In the genomic region with DNA sequence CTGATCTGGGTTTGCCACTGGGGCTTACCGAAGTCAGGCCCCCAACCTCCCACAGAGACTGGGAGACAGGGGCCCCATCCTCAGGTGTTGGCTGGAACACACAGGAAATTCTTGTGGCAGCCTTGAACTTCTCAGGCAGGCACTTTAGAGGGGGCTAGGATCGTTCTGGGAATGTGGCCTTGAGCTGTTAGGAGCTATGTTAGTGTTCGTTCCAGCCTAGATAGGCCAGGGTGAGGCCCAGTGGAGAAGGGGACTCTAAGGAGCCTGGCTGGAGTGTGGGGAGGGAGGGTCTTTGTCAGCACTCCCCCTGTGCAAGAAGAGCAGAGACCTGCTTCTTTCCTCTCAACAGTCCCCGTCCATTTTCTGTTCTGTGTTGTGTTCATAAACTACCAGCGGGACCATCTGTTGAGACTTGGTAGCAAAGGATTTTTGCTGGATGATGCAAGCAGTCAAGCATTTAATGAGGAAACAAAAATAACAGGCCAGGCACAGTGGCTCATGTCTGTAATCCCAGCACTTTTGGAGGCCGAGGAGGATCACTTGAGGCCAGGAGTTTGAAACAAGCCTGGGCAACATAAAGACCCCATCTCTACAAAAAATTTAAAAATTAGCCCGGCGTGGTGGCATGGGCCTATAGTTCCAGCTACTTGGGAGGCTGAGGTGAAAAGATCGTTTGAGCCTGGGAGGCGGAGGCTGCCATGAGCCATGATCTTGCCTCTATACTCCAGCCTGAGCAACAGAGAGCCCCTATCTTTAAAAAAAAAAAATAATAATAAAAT, we compare ENCODE assay signal across 1 cellular context.
TF ChIP-seq lines count a peak whose summit lies in the region.

No MANE protein-coding gene starts in this region.

TF ChIP-seq in SK-N-SH, 30 proteins besides CTCF, POLR2A, EP300 and RAD21 (continued from another document):
- TF ChIP-seq, protein P1, sequence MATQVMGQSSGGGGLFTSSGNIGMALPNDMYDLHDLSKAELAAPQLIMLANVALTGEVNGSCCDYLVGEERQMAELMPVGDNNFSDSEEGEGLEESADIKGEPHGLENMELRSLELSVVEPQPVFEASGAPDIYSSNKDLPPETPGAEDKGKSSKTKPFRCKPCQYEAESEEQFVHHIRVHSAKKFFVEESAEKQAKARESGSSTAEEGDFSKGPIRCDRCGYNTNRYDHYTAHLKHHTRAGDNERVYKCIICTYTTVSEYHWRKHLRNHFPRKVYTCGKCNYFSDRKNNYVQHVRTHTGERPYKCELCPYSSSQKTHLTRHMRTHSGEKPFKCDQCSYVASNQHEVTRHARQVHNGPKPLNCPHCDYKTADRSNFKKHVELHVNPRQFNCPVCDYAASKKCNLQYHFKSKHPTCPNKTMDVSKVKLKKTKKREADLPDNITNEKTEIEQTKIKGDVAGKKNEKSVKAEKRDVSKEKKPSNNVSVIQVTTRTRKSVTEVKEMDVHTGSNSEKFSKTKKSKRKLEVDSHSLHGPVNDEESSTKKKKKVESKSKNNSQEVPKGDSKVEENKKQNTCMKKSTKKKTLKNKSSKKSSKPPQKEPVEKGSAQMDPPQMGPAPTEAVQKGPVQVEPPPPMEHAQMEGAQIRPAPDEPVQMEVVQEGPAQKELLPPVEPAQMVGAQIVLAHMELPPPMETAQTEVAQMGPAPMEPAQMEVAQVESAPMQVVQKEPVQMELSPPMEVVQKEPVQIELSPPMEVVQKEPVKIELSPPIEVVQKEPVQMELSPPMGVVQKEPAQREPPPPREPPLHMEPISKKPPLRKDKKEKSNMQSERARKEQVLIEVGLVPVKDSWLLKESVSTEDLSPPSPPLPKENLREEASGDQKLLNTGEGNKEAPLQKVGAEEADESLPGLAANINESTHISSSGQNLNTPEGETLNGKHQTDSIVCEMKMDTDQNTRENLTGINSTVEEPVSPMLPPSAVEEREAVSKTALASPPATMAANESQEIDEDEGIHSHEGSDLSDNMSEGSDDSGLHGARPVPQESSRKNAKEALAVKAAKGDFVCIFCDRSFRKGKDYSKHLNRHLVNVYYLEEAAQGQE (IDR thresholded peaks at IDR 0.05; ENCODE audit: low read depth, low read length): no peak
- TF ChIP-seq YY1 (IDR thresholded peaks at IDR 0.05; ENCODE audit: low read depth): peak; percentile 53; the same call in 1 of the 2 replicates
- no peak for TF ChIP-seq FOXJ3 (CRISPR knock-in tag; IDR thresholded peaks at IDR 0.05)
- TF ChIP-seq RFX5 (IDR thresholded peaks at IDR 0.05; ENCODE audit: low read length): no peak
- TF ChIP-seq, protein P2, sequence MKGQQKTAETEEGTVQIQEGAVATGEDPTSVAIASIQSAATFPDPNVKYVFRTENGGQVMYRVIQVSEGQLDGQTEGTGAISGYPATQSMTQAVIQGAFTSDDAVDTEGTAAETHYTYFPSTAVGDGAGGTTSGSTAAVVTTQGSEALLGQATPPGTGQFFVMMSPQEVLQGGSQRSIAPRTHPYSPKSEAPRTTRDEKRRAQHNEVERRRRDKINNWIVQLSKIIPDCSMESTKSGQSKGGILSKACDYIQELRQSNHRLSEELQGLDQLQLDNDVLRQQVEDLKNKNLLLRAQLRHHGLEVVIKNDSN (IDR thresholded peaks at IDR 0.05; ENCODE audit: borderline replicate concordance, low read depth): no peak
- TF ChIP-seq POLR2AphosphoS5 (IDR thresholded peaks at IDR 0.05; ENCODE audit: low read depth, low read length): peak; percentile 58
- TF ChIP-seq, protein P3, sequence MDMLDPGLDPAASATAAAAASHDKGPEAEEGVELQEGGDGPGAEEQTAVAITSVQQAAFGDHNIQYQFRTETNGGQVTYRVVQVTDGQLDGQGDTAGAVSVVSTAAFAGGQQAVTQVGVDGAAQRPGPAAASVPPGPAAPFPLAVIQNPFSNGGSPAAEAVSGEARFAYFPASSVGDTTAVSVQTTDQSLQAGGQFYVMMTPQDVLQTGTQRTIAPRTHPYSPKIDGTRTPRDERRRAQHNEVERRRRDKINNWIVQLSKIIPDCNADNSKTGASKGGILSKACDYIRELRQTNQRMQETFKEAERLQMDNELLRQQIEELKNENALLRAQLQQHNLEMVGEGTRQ (IDR thresholded peaks at IDR 0.05; ENCODE audit: borderline replicate concordance, low read depth, low read length): no peak
- TF ChIP-seq FOSL2 (IDR thresholded peaks at IDR 0.05; ENCODE audit: borderline replicate concordance, low read depth): 0 out of 2 replicates have a peak, but pooled peaks have one; percentile 22
- TF ChIP-seq RXRA (IDR thresholded peaks at IDR 0.05; ENCODE audit: borderline replicate concordance, low read depth): no peak
- no peak for TF ChIP-seq MXI1 (IDR thresholded peaks at IDR 0.05; ENCODE audit: low read depth, low read length)
- TF ChIP-seq, protein P4, sequence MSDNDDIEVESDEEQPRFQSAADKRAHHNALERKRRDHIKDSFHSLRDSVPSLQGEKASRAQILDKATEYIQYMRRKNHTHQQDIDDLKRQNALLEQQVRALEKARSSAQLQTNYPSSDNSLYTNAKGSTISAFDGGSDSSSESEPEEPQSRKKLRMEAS (IDR thresholded peaks at IDR 0.05; ENCODE audit: low read depth): peak; percentile 71
- TF ChIP-seq NFIC (IDR thresholded peaks at IDR 0.05; ENCODE audit: borderline replicate concordance): no peak
- TF ChIP-seq JUND (IDR thresholded peaks at IDR 0.05): peak; percentile 60
TF ChIP-seq in SK-N-SH: peak in this region for 7.
